In genomic region chr3:12643010-12643380, GRCh38 we compare ENCODE assay signal across 15 cellular contexts. TPM values are rescaled to one million over a fixed set of nuclear protein-coding genes. Genes with fewer than 3 reads are reported as not detected.
DNase-seq lines count a peak whose midpoint lies in the region; ATAC-seq, FAIRE-seq and TF ChIP-seq lines count a peak whose summit lies in the region.
"Had no signal": no experiment of that assay in that cellular context is flagged by ENCODE, and none has a peak within 500 bp of the region (broad histone marks: within the 10 kb centered on the region; RNA-seq: fewer than 3 reads in every experiment).

No MANE protein-coding gene starts in this region.

- peaks cover 0 to 37% (median 8%) of the 10 kb centered on the region in 4 donors for H3K4me1 ChIP-seq in right lobe of liver
- H3K4me1 ChIP-seq in HepG2 (ENCODE audit: insufficient read depth, low read length), result peaks cover 53% of the 10 kb centered on the region
- peaks cover under 1 to 8% of the 10 kb centered on the region in 2 donors for H3K4me1 ChIP-seq in naive thymus-derived CD4-positive, alpha-beta T cell (ENCODE audit: control insufficient read depth in 2 of 2, insufficient read depth in 2 of 2, low read length in 2 of 2)
- H3K4me1 ChIP-seq in pancreas, result peaks cover 13 to 16% (median 15%) of the 10 kb centered on the region in 3 donors

- TF ChIP-seq CTCF in right lobe of liver (IDR thresholded peaks at IDR 0.05) (no peak), HepG2 (CRISPR knock-in tag; IDR thresholded peaks at IDR 0.05) (no peak), brain (conservative IDR thresholded peaks at IDR 0.05) (no peak), pancreas (IDR thresholded peaks at IDR 0.05) (no peak)

- intact Hi-C loops in right lobe of liver (cut with DNase I), result no loop called here
- intact Hi-C loops in HepG2 (cut with micrococcal nuclease; ENCODE audit: unreplicated experiment), result no loop called here
- intact Hi-C loops in naive thymus-derived CD4-positive, alpha-beta T cell (cut with micrococcal nuclease), result no loop called here
- intact Hi-C loops in pancreas (cut with DNase I), result no loop called here

- H3K27ac Mint-ChIP-seq in brain, result peak overlapping the region; percentile 2 to 84 (median 48)
- peak overlapping the region in 6 of 9 donors; percentile 3 to 45 (median 12) for H3K27ac Mint-ChIP-seq in naive thymus-derived CD4-positive, alpha-beta T cell

- H3K4me3 ChIP-seq in right lobe of liver, result no peak overlapping the region
- H3K4me3 ChIP-seq in HepG2 (replicated peaks in 1 of 3; ENCODE audit: insufficient read depth in 1 of 3, low read depth in 2 of 3, low read length in 3 of 3), result no peak overlapping the region
- H3K4me3 ChIP-seq in naive thymus-derived CD4-positive, alpha-beta T cell (ENCODE audit: low read length), result no peak overlapping the region
- no peak overlapping the region for H3K4me3 ChIP-seq in pancreas
- H3K4me3 ChIP-seq: suprapubic skin had no signal

- H3K27me3 Mint-ChIP-seq in brain, result no peaks in the 10 kb centered on the region
- H3K27me3 Mint-ChIP-seq in naive thymus-derived CD4-positive, alpha-beta T cell, result no peaks in the 10 kb centered on the region

- H2AFZ ChIP-seq in HepG2 (ENCODE audit: low read length), result no peak overlapping the region

- H3K9me3 Mint-ChIP-seq in brain, result peaks cover 0 to 19% (median 9%) of the 10 kb centered on the region in 5 experiments
- H3K9me3 Mint-ChIP-seq in naive thymus-derived CD4-positive, alpha-beta T cell, result peaks cover 0 to 2% (median 0%) of the 10 kb centered on the region in 11 donors

- peak overlapping the region in 2 of 3 donors; percentile 4 to 18 for H3K27ac ChIP-seq in right lobe of liver
- H3K27ac ChIP-seq in HepG2 (ENCODE audit: extremely low read length, insufficient read depth, low read length), result no peak overlapping the region
- no peak overlapping the region for H3K27ac ChIP-seq in naive thymus-derived CD4-positive, alpha-beta T cell (ENCODE audit: low read depth, low read length)
- H3K27ac ChIP-seq in pancreas, result no peak overlapping the region
- H3K27ac ChIP-seq: suprapubic skin had no signal

- 0 out of 2 replicates have a peak, but pooled peaks cover 4% of the 10 kb centered on the region for H4K20me1 ChIP-seq in HepG2 (ENCODE audit: insufficient read depth, low read length)

- no peak for TF ChIP-seq RAD21 in HepG2 (CRISPR knock-in tag; IDR thresholded peaks at IDR 0.05)

- BruUV-seq in HepG2 (replicated peaks; lab: Mats Ljungman, UMichigan), result no TSS peak

- peaks cover 44% of the 10 kb centered on the region for H3K36me3 Mint-ChIP-seq in brain
- peaks cover 1 to 24% (median 5%) of the 10 kb centered on the region in 5 donors for H3K36me3 Mint-ChIP-seq in naive thymus-derived CD4-positive, alpha-beta T cell

- H3K4me2 ChIP-seq in HepG2 (ENCODE audit: low read depth, low read length), result no peak overlapping the region

- H3K9me3 ChIP-seq in right lobe of liver, result no peaks in the 10 kb centered on the region
- no peaks in the 10 kb centered on the region for H3K9me3 ChIP-seq in HepG2 (ENCODE audit: low read length)
- H3K9me3 ChIP-seq in naive thymus-derived CD4-positive, alpha-beta T cell (ENCODE audit: control insufficient read depth in 2 of 3, low read length in 3 of 3), result no peaks in the 10 kb centered on the region
- H3K9me3 ChIP-seq in pancreas, result no peaks in the 10 kb centered on the region
- H3K9me3 ChIP-seq: suprapubic skin had no signal

- DNase-seq in right lobe of liver (no peak), HepG2 (ENCODE audit: low spot score) (no peak), dedifferentiated amniotic fluid mesenchymal stem cell (ENCODE audit: extremely low spot score) (no peak), NCI-H748 treated with DMSO at 0.1 percent for 48 hours (lab: John Stamatoyannopoulos, UW) (no peak), pancreas (no peak)
- DNase-seq in naive thymus-derived CD4-positive, alpha-beta T cell, result no peak
- DNase-seq: activated CD8-positive, alpha-beta memory T cell treated with anti-CD3 and anti-CD28 coated beads for 24 hours; activated gamma-delta T cell treated with Interleukin-2 at 50 U/mL for 16 hours; DMS53; left cardiac atrium; NCI-H2107 had no signal

- no peak overlapping the region for H3K4me3 Mint-ChIP-seq in brain
- H3K4me3 Mint-ChIP-seq in naive thymus-derived CD4-positive, alpha-beta T cell, result peak overlapping the region in 7 of 10 donors; percentile 0 to 53 (median 11)

- H3K79me2 ChIP-seq in HepG2 (ENCODE audit: insufficient read depth, low read length), result peaks cover 70% of the 10 kb centered on the region

- H3K27me3 ChIP-seq in right lobe of liver, result no peaks in the 10 kb centered on the region
- H3K27me3 ChIP-seq in HepG2 (ENCODE audit: control insufficient read depth in 1 of 2, insufficient read depth in 2 of 2, low read length in 2 of 2), result no peaks in the 10 kb centered on the region
- H3K27me3 ChIP-seq in naive thymus-derived CD4-positive, alpha-beta T cell (ENCODE audit: control insufficient read depth in 2 of 2, insufficient read depth in 2 of 2, low read length in 2 of 2), result no peaks in the 10 kb centered on the region
- no peaks in the 10 kb centered on the region for H3K27me3 ChIP-seq in pancreas
- H3K27me3 ChIP-seq: suprapubic skin had no signal

- TF ChIP-seq POLR2A in right lobe of liver (IDR thresholded peaks at IDR 0.05), result no peak
- TF ChIP-seq POLR2A in HepG2 (IDR thresholded peaks at IDR 0.05; ENCODE audit: insufficient read depth in 1 of 2, low read depth in 2 of 2, low read length in 2 of 2), result no peak

- in situ Hi-C loops in HepG2 (cut with HindIII; ENCODE audit: extremely low pct_ligation_motif_present, low pct_unique_long_range_greater_than_20kb), result no loop called here

- no peak for TF ChIP-seq EP300 in HepG2 (IDR thresholded peaks at IDR 0.05; ENCODE audit: low read depth in 2 of 2, low read length in 2 of 2)
- no peak for TF ChIP-seq EP300 in HepG2 (CRISPR knock-in tag; IDR thresholded peaks at IDR 0.05; ENCODE audit: borderline replicate concordance)

- peaks cover 53% of the 10 kb centered on the region for H3K4me1 Mint-ChIP-seq in brain
- peaks cover 19 to 73% (median 59%) of the 10 kb centered on the region in 7 donors for H3K4me1 Mint-ChIP-seq in naive thymus-derived CD4-positive, alpha-beta T cell

- H3K9ac ChIP-seq in HepG2 (ENCODE audit: insufficient read depth, low read depth, low read length), result no peak overlapping the region

- CTCF ChIA-PET in HepG2 (lab: Yijun Ruan, JAX; ENCODE audit: low intra/inter-chr PET ratio, low total read pairs), result no interaction called here
- CTCF ChIA-PET in naive thymus-derived CD4-positive, alpha-beta T cell (lab: Charles Lee), result no interaction called here

- POLR2A ChIA-PET in HepG2 (lab: Yijun Ruan, JAX), result no interaction called here
- POLR2A ChIA-PET in naive thymus-derived CD4-positive, alpha-beta T cell (lab: Charles Lee), result no interaction called here

- FAIRE-seq in HepG2 (lab: Jason Lieb, UNC) (no peak), pancreas (lab: Jason Lieb, UNC) (no peak)
- FAIRE-seq: bronchial epithelial cell had no signal

- H3K36me3 ChIP-seq in right lobe of liver (no peaks in the 10 kb centered on the region), HepG2 (replicated peaks in 1 of 2; ENCODE audit: control insufficient read depth in 1 of 2, insufficient read depth in 2 of 2, low read length in 2 of 2) (no peaks in the 10 kb centered on the region), pancreas (no peaks in the 10 kb centered on the region)
- no peaks in the 10 kb centered on the region for H3K36me3 ChIP-seq in naive thymus-derived CD4-positive, alpha-beta T cell (ENCODE audit: control insufficient read depth in 2 of 3, insufficient read depth in 3 of 3, low read length in 3 of 3)
- H3K36me3 ChIP-seq: suprapubic skin had no signal

- ATAC-seq in right lobe of liver (no peak), HepG2 (no peak), HG03354 (IDR thresholded peaks at IDR 0.05; ENCODE audit: poor library complexity, severe bottlenecking, unreplicated experiment) (no peak), pancreas (no peak)
- ATAC-seq in naive thymus-derived CD4-positive, alpha-beta T cell, result no peak

TF ChIP-seq in HepG2, 621 proteins besides CTCF, POLR2A, EP300 and RAD21:
- no peak for TF ChIP-seq MZF1 (CRISPR knock-in tag; IDR thresholded peaks at IDR 0.05; ENCODE audit: borderline replicate concordance)
- TF ChIP-seq NCOA1 (CRISPR knock-in tag; IDR thresholded peaks at IDR 0.05), result no peak

RNA-seq across cellular contexts. Expression of gene RAF1, which starts 20.9 kb away (rescaled TPM):
- total RNA-seq in right lobe of liver, result 10 to 100 TPM; 55.7 to 72.8 (median 60.4) TPM
- 59.0 and 72.2 TPM in 2 replicates for total RNA-seq in HepG2 (2016; rRNA removed; fragmentation: Illumina TruSeq; extraction: Trizol)
- 14.3 and 16.7 TPM in 2 replicates for total RNA-seq in HepG2 (2016; cell fraction: cytosol; rRNA removed; fragmentation: Illumina TruSeq; extraction: Trizol; ENCODE audit: low read depth)
- total RNA-seq in HepG2 (2016; cell fraction: insoluble cytoplasmic fraction; rRNA removed; fragmentation: Illumina TruSeq; extraction: Trizol), result 57.7 and 70.4 TPM in 2 replicates
- total RNA-seq in HepG2 (2016; cell fraction: membrane; rRNA removed; fragmentation: Illumina TruSeq; extraction: Trizol), result 53.2 and 54.8 TPM in 2 replicates
- 80.2 and 92.0 TPM in 2 replicates for total RNA-seq in HepG2 (2016; cell fraction: nucleus; rRNA removed; fragmentation: Illumina TruSeq; extraction: Trizol)
- 91.4 and 99.3 TPM in 2 replicates for polyA plus RNA-seq in HepG2 (2011; rRNA removed)
- 54.5 and 60.0 TPM in 2 replicates for polyA plus RNA-seq in HepG2 (2011; cell fraction: cytosol; rRNA removed)
- 118 and 126 TPM in 2 replicates for polyA plus RNA-seq in HepG2 (2011; cell fraction: nucleus; rRNA removed)
- polyA plus RNA-seq in HepG2 (2012), result 46.1 and 53.2 TPM in 2 replicates
- 9.5 and 10.3 TPM in 2 replicates for polyA plus RNA-seq in HepG2 (2016; cell fraction: cytosol; fragmentation: Illumina TruSeq; extraction: Trizol; ENCODE audit: low read depth)
- 48.0 and 52.7 TPM in 2 replicates for polyA plus RNA-seq in HepG2 (2016; cell fraction: insoluble cytoplasmic fraction; fragmentation: Illumina TruSeq; extraction: Trizol; ENCODE audit: low read depth)
- 32.4 and 34.3 TPM in 2 replicates for polyA plus RNA-seq in HepG2 (2016; cell fraction: membrane; fragmentation: Illumina TruSeq; extraction: Trizol; ENCODE audit: low read depth)
- 154 and 158 TPM in 2 replicates for polyA plus RNA-seq in HepG2 (2016; cell fraction: nucleus; fragmentation: Illumina TruSeq; extraction: Trizol; ENCODE audit: insufficient read depth, low read depth)
- polyA minus RNA-seq in HepG2 (2011; rRNA and poly(A)+ RNA removed; ENCODE audit: low replicate concordance), result 194 and 317 TPM in 2 replicates
- 49.2 and 50.8 TPM in 2 replicates for polyA minus RNA-seq in HepG2 (2011; cell fraction: cytosol; rRNA and poly(A)+ RNA removed)
- 132 and 164 TPM in 2 replicates for polyA minus RNA-seq in HepG2 (2011; cell fraction: nucleus; rRNA and poly(A)+ RNA removed)
- polyA plus RNA-seq in brain (ENCODE audit: insufficient read depth, low read depth, low replicate concordance), result 40.3 TPM
- 100 to 1,000 TPM in 4 of 5 experiments, 10 to 100 TPM in 1; 93.4 to 129 (median 125) TPM for total RNA-seq in naive thymus-derived CD4-positive, alpha-beta T cell
- polyA plus RNA-seq in naive thymus-derived CD4-positive, alpha-beta T cell, result 10 to 100 TPM; 50.2 to 87.8 TPM
- total RNA-seq in pancreas, result 10 to 100 TPM; 33.7 to 46.9 (median 38.1) TPM
- 10 to 100 TPM; 29.1 to 45.8 TPM for polyA plus RNA-seq in pancreas

Comparison
In these comparisons a context has a peak if more than half of its experiments do, and no peak if none do; other contexts are left out.
1. H3K27ac ChIP-seq: peak in right lobe of liver (2 of 3); none in HepG2 (single experiment), naive thymus-derived CD4-positive, alpha-beta T cell (single experiment) and pancreas (0 of 4).
2. H3K4me3 Mint-ChIP-seq: peak in naive thymus-derived CD4-positive, alpha-beta T cell (7 of 10); none in brain (0 of 5).